ENCODE assay signal across 1 cellular context in the genomic region with DNA sequence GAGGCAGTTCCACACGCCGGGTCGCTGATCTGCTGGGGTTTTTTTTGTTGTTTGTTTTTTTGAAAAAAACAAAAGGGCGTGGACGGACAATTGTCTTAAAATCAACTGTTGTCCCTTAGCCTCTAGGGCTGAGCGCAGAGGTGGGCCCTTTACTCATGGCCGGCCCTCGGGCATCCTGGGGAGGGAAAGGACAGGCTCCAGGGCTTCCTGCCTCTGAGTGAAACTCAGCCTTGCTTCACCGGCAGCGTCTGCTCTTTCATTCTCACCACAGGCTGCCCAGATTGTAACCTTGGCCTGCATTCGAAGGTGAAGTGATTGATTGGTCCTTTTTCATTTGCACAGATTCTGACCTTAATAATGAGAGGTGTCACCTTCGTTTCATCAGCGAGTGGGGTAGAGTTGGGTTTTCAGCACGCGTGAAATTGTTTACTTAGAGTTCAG.
TF ChIP-seq lines count a peak whose summit lies in the region.

No MANE protein-coding gene starts in this region.

TF ChIP-seq in HCT116, 20 proteins besides CTCF, POLR2A, EP300 and RAD21 (continued from another document):
- TF ChIP-seq ZBTB33 (IDR thresholded peaks at IDR 0.05; ENCODE audit: extremely low read depth, insufficient replicate concordance, low read length) (no peak), POLR2AphosphoS5 (IDR thresholded peaks at IDR 0.05; ENCODE audit: low read depth, low read length) (no peak)
- TF ChIP-seq, protein P1, sequence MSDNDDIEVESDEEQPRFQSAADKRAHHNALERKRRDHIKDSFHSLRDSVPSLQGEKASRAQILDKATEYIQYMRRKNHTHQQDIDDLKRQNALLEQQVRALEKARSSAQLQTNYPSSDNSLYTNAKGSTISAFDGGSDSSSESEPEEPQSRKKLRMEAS (IDR thresholded peaks at IDR 0.05), result no peak
